8 cellular contexts compared by ENCODE assay signal in genomic region chr14:35533357-35534129, GRCh38. TPM values are rescaled to one million over a fixed set of nuclear protein-coding genes. Genes with fewer than 3 reads are reported as not detected.
A peak's percentile ranks its signal among the peaks of the same experiment; 100 is the strongest.
DNase-seq lines count a peak whose midpoint lies in the region; ATAC-seq and TF ChIP-seq lines count a peak whose summit lies in the region.

No MANE protein-coding gene starts in this region.

- no peak overlapping the region for H3K27ac ChIP-seq in stomach

- peaks cover 5 to 12% of the 10 kb centered on the region in 2 donors for H3K36me3 Mint-ChIP-seq in CD14-positive monocyte
- H3K36me3 Mint-ChIP-seq in natural killer cell treated with Interleukin-12 subunit alpha and Interleukin-12 subunit beta and Interleukin-15 and Interleukin-18, amount 100 ng/mL, for 72 hours, result no peaks in the 10 kb centered on the region

- peaks cover 13% of the 10 kb centered on the region for H3K4me1 Mint-ChIP-seq in CD14-positive monocyte
- H3K4me1 Mint-ChIP-seq in natural killer cell treated with Interleukin-12 subunit alpha and Interleukin-12 subunit beta and Interleukin-15 and Interleukin-18, amount 100 ng/mL, for 72 hours (ENCODE audit: low read depth in 2 of 2), result peaks cover 6 to 10% of the 10 kb centered on the region in 2 donors

- peaks cover 65 to 75% (median 69%) of the 10 kb centered on the region in 3 donors for H3K27me3 Mint-ChIP-seq in CD14-positive monocyte (ENCODE audit: low read depth in 3 of 3)
- H3K27me3 Mint-ChIP-seq in natural killer cell treated with Interleukin-12 subunit alpha and Interleukin-12 subunit beta and Interleukin-15 and Interleukin-18, amount 100 ng/mL, for 72 hours, result peaks cover 34 to 49% of the 10 kb centered on the region in 2 donors

- no peaks in the 10 kb centered on the region for H3K9me3 ChIP-seq in stomach

- no peak overlapping the region for H3K27ac Mint-ChIP-seq in CD14-positive monocyte
- H3K27ac Mint-ChIP-seq in natural killer cell treated with Interleukin-12 subunit alpha and Interleukin-12 subunit beta and Interleukin-15 and Interleukin-18, amount 100 ng/mL, for 72 hours, result no peak overlapping the region

- TF ChIP-seq CTCF in CD14-positive monocyte (IDR thresholded peaks at IDR 0.05) (no peak), stomach (IDR thresholded peaks at IDR 0.05) (no peak)

- peaks cover 4 to 8% (median 7%) of the 10 kb centered on the region in 4 donors for H3K36me3 ChIP-seq in stomach

- TF ChIP-seq POLR2A in stomach (IDR thresholded peaks at IDR 0.05), result no peak

- intact Hi-C loops in CD14-positive monocyte (cut with micrococcal nuclease), result no loop called here
- intact Hi-C loops in stomach (cut with DNase I; ENCODE audit: low total_unique reads), result no loop called here

- peak; percentile 76 for ATAC-seq in GM19395 (IDR thresholded peaks at IDR 0.05; ENCODE audit: unreplicated experiment)
- ATAC-seq in HG03460 (IDR thresholded peaks at IDR 0.05; ENCODE audit: unreplicated experiment), result peak; percentile 71
- peak; percentile 88 to 91 for ATAC-seq in natural killer cell treated with Interleukin-12 subunit alpha and Interleukin-12 subunit beta and Interleukin-15 and Interleukin-18, amount 100 ng/mL, for 72 hours

- peak overlapping the region; percentile 70 to 87 for H3K4me3 Mint-ChIP-seq in CD14-positive monocyte
- H3K4me3 Mint-ChIP-seq in natural killer cell treated with Interleukin-12 subunit alpha and Interleukin-12 subunit beta and Interleukin-15 and Interleukin-18, amount 100 ng/mL, for 72 hours, result peak overlapping the region; percentile 79

- WGBS in stomach, 5 donors, result 0 to 4% (median 1%) methylated on average over 13 to 95 of the region's 95 CpGs

- H3K4me1 ChIP-seq in stomach, result peaks cover 24 to 31% (median 30%) of the 10 kb centered on the region in 4 donors

- no peak for TF ChIP-seq EP300 in stomach (IDR thresholded peaks at IDR 0.05)

- DNase-seq in CD14-positive monocyte (ENCODE audit: low spot score) (no peak), NCI-H748 treated with DMSO at 0.1 percent for 48 hours (lab: John Stamatoyannopoulos, UW) (peak; percentile 54), fibroblast of gingiva (ENCODE audit: low read depth) (peak; percentile 11), stomach (peak; percentile 65)
- DNase-seq in activated T-cell treated with anti-CD3 and anti-CD28 coated beads, Interleukin-2, amount 50 U/mL, for 1 hour, result peak; percentile 63
- peak; percentile 77 for DNase-seq in natural killer cell treated with Interleukin-12 subunit alpha and Interleukin-12 subunit beta and Interleukin-15 and Interleukin-18, amount 100 ng/mL, for 72 hours (ENCODE audit: low spot score)

- H3K27me3 ChIP-seq in stomach, result peaks cover 5 to 77% (median 47%) of the 10 kb centered on the region in 3 donors

- H3K9me3 Mint-ChIP-seq in CD14-positive monocyte, result peaks cover 0 to 16% (median 2%) of the 10 kb centered on the region in 7 donors
- no peaks in the 10 kb centered on the region for H3K9me3 Mint-ChIP-seq in natural killer cell treated with Interleukin-12 subunit alpha and Interleukin-12 subunit beta and Interleukin-15 and Interleukin-18, amount 100 ng/mL, for 72 hours

- peak overlapping the region; percentile 47 to 81 (median 64) for H3K4me3 ChIP-seq in stomach

RNA-seq across cellular contexts. Expression of gene INSM2, which starts 0.4 kb away (rescaled TPM):
- polyA plus RNA-seq in CD14-positive monocyte (not detected), stomach (not detected)
- total RNA-seq in natural killer cell treated with Interleukin-12 subunit alpha and Interleukin-12 subunit beta and Interleukin-15 and Interleukin-18, amount 100 ng/mL, for 72 hours, result not detected
- not detected for total RNA-seq in stomach
